Comparison of ENCODE assay signal across 1 cellular context in the genomic region with DNA sequence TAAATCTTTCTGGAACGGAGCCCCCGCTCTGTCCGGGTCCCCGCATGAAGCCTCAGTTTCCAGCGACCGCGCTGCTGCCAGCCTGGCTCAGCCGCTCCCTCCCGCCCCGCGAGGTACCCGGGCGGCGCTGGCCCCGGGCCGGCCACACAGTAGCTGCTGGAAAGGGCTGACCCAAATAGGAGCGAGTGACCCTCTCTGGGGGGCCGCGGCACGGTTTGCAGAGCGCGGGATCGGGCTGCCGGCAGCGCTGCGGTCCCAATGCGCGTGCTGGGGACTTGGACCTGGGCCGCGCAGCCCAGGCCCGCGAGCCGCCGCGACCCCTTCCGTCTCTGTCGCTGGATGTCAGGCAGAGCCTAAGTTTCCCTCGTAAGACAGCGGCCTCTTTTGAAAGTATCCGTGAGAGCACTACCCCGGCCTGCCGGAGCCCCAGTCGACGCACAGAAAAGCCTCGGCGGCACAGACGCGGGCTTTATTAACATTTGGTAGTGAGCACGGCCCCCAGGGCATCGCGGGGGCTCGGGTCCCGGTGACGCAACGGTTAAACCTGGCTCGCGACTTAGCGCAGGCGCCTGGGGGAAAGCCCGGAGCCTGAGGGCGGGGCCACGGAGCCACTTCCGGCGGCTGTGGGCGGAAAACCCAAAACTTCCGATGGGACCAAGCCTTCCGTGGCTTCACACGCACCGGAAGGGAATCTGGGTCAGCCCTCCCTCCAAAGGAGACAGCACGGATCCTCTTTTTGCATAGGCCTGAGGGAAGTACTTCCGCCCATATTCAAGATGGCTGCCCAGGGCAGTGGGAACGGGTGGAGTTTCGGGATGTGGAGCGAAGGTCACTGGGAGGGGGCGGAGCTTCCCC.
TF ChIP-seq lines count a peak whose summit lies in the region.

No MANE protein-coding gene starts in this region.

TF ChIP-seq in GM12878, 131 proteins besides CTCF, POLR2A, EP300 and RAD21 (continued from another document):
- TF ChIP-seq, protein P1, sequence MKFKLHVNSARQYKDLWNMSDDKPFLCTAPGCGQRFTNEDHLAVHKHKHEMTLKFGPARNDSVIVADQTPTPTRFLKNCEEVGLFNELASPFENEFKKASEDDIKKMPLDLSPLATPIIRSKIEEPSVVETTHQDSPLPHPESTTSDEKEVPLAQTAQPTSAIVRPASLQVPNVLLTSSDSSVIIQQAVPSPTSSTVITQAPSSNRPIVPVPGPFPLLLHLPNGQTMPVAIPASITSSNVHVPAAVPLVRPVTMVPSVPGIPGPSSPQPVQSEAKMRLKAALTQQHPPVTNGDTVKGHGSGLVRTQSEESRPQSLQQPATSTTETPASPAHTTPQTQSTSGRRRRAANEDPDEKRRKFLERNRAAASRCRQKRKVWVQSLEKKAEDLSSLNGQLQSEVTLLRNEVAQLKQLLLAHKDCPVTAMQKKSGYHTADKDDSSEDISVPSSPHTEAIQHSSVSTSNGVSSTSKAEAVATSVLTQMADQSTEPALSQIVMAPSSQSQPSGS (IDR thresholded peaks at IDR 0.05; ENCODE audit: low read length): no peak
- TF ChIP-seq RAD51 (IDR thresholded peaks at IDR 0.05): no peak
- peak; percentile 75 for TF ChIP-seq POLR2AphosphoS5 (IDR thresholded peaks at IDR 0.05; ENCODE audit: low read length)
- peak; percentile 93 for TF ChIP-seq CREM (IDR thresholded peaks at IDR 0.05; ENCODE audit: low read depth)
- no peak for TF ChIP-seq SUPT20H (IDR thresholded peaks at IDR 0.05; ENCODE audit: borderline replicate concordance, control insufficient read depth, low read depth, low read length)
- TF ChIP-seq HDAC6 (IDR thresholded peaks at IDR 0.05; ENCODE audit: unreplicated experiment): no peak
- peak; percentile 23 for TF ChIP-seq SMAD5 (IDR thresholded peaks at IDR 0.05; ENCODE audit: low read depth)
- TF ChIP-seq NR2C2 (IDR thresholded peaks at IDR 0.05; ENCODE audit: borderline replicate concordance, control insufficient read depth, insufficient read length, low read depth): peak; percentile 79
- no peak for TF ChIP-seq EZH2 (IDR thresholded peaks at IDR 0.05; ENCODE audit: borderline replicate concordance, control insufficient read depth, low read depth, low read length)
- TF ChIP-seq TCF3 (IDR thresholded peaks at IDR 0.05; ENCODE audit: borderline replicate concordance, insufficient read depth, low read depth, low read length): peak; percentile 5; the same call in 1 of the 2 replicates
- TF ChIP-seq, protein P2, sequence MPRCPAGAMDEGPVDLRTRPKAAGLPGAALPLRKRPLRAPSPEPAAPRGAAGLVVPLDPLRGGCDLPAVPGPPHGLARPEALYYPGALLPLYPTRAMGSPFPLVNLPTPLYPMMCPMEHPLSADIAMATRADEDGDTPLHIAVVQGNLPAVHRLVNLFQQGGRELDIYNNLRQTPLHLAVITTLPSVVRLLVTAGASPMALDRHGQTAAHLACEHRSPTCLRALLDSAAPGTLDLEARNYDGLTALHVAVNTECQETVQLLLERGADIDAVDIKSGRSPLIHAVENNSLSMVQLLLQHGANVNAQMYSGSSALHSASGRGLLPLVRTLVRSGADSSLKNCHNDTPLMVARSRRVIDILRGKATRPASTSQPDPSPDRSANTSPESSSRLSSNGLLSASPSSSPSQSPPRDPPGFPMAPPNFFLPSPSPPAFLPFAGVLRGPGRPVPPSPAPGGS (IDR thresholded peaks at IDR 0.05; ENCODE audit: borderline replicate concordance, insufficient read depth, low read depth, low read length, poor library complexity, severe bottlenecking): peak; percentile 66
- TF ChIP-seq NBN (IDR thresholded peaks at IDR 0.05): peak; percentile 89; the same call in 1 of the 2 replicates
- TF ChIP-seq CEBPB (IDR thresholded peaks at IDR 0.05; ENCODE audit: borderline replicate concordance in 1 of 2, low read depth in 2 of 2, low read length in 2 of 2): peak in 1 of 2 experiments; percentile 48; a peak in 1 of 4 replicates
- TF ChIP-seq JUND (IDR thresholded peaks at IDR 0.05; ENCODE audit: low read depth, low read length): no peak
- TF ChIP-seq SIX5 (IDR thresholded peaks at IDR 0.05; ENCODE audit: low read depth, low read length, severe bottlenecking): peak; percentile 91
- TF ChIP-seq SMAD1 (IDR thresholded peaks at IDR 0.05; ENCODE audit: low read depth, partially characterized antibody): no peak
- TF ChIP-seq IKZF1 (conservative IDR thresholded peaks at IDR 0.05): peak; percentile 100
- no peak for TF ChIP-seq ZNF622 (IDR thresholded peaks at IDR 0.05)
- TF ChIP-seq EED (IDR thresholded peaks at IDR 0.05; ENCODE audit: low read depth): peak; percentile 98
- TF ChIP-seq, protein P3, sequence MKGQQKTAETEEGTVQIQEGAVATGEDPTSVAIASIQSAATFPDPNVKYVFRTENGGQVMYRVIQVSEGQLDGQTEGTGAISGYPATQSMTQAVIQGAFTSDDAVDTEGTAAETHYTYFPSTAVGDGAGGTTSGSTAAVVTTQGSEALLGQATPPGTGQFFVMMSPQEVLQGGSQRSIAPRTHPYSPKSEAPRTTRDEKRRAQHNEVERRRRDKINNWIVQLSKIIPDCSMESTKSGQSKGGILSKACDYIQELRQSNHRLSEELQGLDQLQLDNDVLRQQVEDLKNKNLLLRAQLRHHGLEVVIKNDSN (IDR thresholded peaks at IDR 0.05; ENCODE audit: borderline replicate concordance, extremely low read length, insufficient read depth, low read depth, low read length): no peak
- TF ChIP-seq, protein P4, sequence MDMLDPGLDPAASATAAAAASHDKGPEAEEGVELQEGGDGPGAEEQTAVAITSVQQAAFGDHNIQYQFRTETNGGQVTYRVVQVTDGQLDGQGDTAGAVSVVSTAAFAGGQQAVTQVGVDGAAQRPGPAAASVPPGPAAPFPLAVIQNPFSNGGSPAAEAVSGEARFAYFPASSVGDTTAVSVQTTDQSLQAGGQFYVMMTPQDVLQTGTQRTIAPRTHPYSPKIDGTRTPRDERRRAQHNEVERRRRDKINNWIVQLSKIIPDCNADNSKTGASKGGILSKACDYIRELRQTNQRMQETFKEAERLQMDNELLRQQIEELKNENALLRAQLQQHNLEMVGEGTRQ (IDR thresholded peaks at IDR 0.05; ENCODE audit: borderline replicate concordance, low read depth, low read length): no peak
- TF ChIP-seq, protein P5, sequence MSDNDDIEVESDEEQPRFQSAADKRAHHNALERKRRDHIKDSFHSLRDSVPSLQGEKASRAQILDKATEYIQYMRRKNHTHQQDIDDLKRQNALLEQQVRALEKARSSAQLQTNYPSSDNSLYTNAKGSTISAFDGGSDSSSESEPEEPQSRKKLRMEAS (IDR thresholded peaks at IDR 0.05; ENCODE audit: low read depth, low read length): peak; percentile 32; the same call in 1 of the 2 replicates
- peak; percentile 97 for TF ChIP-seq MTA2 (IDR thresholded peaks at IDR 0.05; ENCODE audit: low read depth)
- TF ChIP-seq TCF7 (IDR thresholded peaks at IDR 0.05; ENCODE audit: borderline replicate concordance): no peak
- TF ChIP-seq LARP7 (IDR thresholded peaks at IDR 0.05): peak; percentile 80; the same call in 1 of the 2 replicates
- TF ChIP-seq MEF2A (IDR thresholded peaks at IDR 0.05; ENCODE audit: insufficient read depth, low read depth, low read length): no peak
- TF ChIP-seq CBFB (IDR thresholded peaks at IDR 0.05; ENCODE audit: low read depth): peak; percentile 85; the same call in 1 of the 2 replicates
- TF ChIP-seq, protein P6, sequence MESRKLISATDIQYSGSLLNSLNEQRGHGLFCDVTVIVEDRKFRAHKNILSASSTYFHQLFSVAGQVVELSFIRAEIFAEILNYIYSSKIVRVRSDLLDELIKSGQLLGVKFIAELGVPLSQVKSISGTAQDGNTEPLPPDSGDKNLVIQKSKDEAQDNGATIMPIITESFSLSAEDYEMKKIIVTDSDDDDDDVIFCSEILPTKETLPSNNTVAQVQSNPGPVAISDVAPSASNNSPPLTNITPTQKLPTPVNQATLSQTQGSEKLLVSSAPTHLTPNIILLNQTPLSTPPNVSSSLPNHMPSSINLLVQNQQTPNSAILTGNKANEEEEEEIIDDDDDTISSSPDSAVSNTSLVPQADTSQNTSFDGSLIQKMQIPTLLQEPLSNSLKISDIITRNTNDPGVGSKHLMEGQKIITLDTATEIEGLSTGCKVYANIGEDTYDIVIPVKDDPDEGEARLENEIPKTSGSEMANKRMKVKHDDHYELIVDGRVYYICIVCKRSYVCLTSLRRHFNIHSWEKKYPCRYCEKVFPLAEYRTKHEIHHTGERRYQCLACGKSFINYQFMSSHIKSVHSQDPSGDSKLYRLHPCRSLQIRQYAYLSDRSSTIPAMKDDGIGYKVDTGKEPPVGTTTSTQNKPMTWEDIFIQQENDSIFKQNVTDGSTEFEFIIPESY (IDR thresholded peaks at IDR 0.05): no peak
- peak; percentile 86 for TF ChIP-seq TARDBP (IDR thresholded peaks at IDR 0.05; ENCODE audit: borderline replicate concordance)
- peak; percentile 52; the same call in 1 of the 2 replicates for TF ChIP-seq SREBF2 (IDR thresholded peaks at IDR 0.05; ENCODE audit: low read length)
- no peak for TF ChIP-seq NFYA (IDR thresholded peaks at IDR 0.05; ENCODE audit: borderline replicate concordance, low read depth, low read length)
- TF ChIP-seq IRF4 (IDR thresholded peaks at IDR 0.05; ENCODE audit: low read depth, low read length): peak; percentile 69; the same call in 1 of the 2 replicates
- TF ChIP-seq IKZF2 (IDR thresholded peaks at IDR 0.05): peak; percentile 99
